8 cellular contexts compared by ENCODE assay signal in the genomic region with DNA sequence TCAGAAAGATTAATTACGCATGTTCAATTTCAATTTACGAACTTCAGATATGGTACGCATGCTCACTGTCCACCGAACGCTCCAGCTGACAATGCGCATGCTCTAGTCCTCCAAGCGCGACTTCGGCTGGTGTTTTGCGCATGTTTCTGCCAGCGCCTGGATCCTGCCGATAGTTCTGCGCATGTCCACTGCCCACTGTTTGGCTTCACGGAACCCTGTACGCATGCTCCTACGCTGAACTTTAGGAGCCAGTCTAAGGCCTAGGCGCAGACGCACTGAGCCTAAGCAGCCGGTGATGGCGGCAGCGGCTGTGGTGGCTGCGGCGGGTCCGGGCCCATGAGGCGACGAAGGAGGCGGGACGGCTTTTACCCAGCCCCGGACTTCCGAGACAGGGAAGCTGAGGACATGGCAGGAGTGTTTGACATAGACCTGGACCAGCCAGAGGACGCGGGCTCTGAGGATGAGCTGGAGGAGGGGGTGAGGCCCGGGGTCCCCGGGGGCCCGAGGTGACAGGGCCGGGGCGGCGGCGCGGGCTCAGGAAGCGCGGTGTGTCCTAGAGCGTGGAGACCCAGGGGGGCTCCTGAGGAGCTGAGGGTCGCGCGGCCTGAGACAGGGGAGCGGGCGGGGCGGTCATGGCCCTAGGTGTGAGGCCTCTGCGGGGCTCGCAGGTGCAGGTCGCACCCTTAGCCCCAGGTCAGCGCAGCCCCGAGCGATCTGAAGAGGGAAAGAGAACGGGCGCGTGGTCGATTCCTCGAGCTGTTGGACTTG.
DNase-seq lines count a peak whose midpoint lies in the region; ATAC-seq lines count a peak whose summit lies in the region.

RPS6KB1 (plus strand) TSS at position 273 of the 768 bp plus-strand sequence; CDS start at position 337, 64 bp downstream.
TUBD1 (minus strand) TSS at position 95 of the 768 bp plus-strand sequence. CDS start 1,941 bp downstream, outside the sequence.

- ATAC-seq in GM19023 (IDR thresholded peaks at IDR 0.05; ENCODE audit: unreplicated experiment) (peak; percentile 92), HG03280 (IDR thresholded peaks at IDR 0.05; ENCODE audit: unreplicated experiment) (peak; percentile 88)

- DNase-seq in AG08396 (ENCODE audit: low spot score), result peak; percentile 99
- peak; percentile 96 to 98 for DNase-seq in NCI-H446 (lab: John Stamatoyannopoulos, UW)
- DNase-seq in activated CD4-positive, CD25-positive, alpha-beta regulatory T cell treated with anti-CD3 and anti-CD28 coated beads, Interleukin-2, amount 50 U/mL, for 16 hours (ENCODE audit: low read depth, low spot score), result peak; percentile 96
- peak; percentile 98 for DNase-seq in cerebellar cortex (ENCODE audit: low spot score)
- peak; percentile 100 for DNase-seq in iris pigment epithelial cell (ENCODE audit: low read depth)
- DNase-seq in stimulated activated CD4-positive, alpha-beta T cell treated with anti-CD3 and anti-CD28 coated beads, Interleukin-12 subunit alpha, Interleukin-12 subunit beta, amount 100 ng/mL, for 24 hours (ENCODE audit: low read depth in 2 of 2), result peak; percentile 95 to 96

Comparison
In these comparisons a context has a peak if more than half of its experiments do, and no peak if none do; other contexts are left out.
1. Peak in every context shown above with its lines: DNase-seq and ATAC-seq.